20 cellular contexts compared by ENCODE assay signal in genomic region chr6:34350937-34351217, GRCh38.
"Had no signal": no experiment of that assay in that cellular context is flagged by ENCODE, and none has a peak within 500 bp of the region (broad histone marks: within the 10 kb centered on the region; RNA-seq: fewer than 3 reads in every experiment).

No MANE protein-coding gene starts in this region.

- H3K27me3 Mint-ChIP-seq: activated B cell treated with CpG ODN at 0.5 μM for 24 hours; activated CD4-positive, alpha-beta memory T cell treated with anti-CD3 and anti-CD28 coated beads, Interleukin-2, amount 10 ng/mL, durations not matched to agents 7 days and 5 days; activated CD8-positive, alpha-beta memory T cell treated with anti-CD3 and anti-CD28 coated beads, Interleukin-2, amount 10 ng/mL, durations not matched to agents 7 days and 5 days; activated naive CD8-positive, alpha-beta T cell treated with anti-CD3 and anti-CD28 coated beads for 36 hours; natural killer cell treated with Interleukin-12 subunit alpha and Interleukin-12 subunit beta and Interleukin-15 and Interleukin-18, amount 100 ng/mL, for 72 hours; stimulated activated naive CD8-positive, alpha-beta T cell treated with anti-CD3 and anti-CD28 coated beads, Interleukin-15, amount 100 ng/mL, for 72 hours had no signal

- H3K9me3 Mint-ChIP-seq: activated B cell treated with CpG ODN at 0.5 μM for 24 hours; activated CD4-positive, alpha-beta memory T cell treated with anti-CD3 and anti-CD28 coated beads, Interleukin-2, amount 10 ng/mL, durations not matched to agents 7 days and 5 days; activated naive CD8-positive, alpha-beta T cell treated with anti-CD3 and anti-CD28 coated beads for 36 hours; endodermal cell; immature natural killer cell; natural killer cell treated with Interleukin-12 subunit alpha and Interleukin-12 subunit beta and Interleukin-15 and Interleukin-18, amount 100 ng/mL, for 72 hours; stimulated activated naive CD8-positive, alpha-beta T cell treated with anti-CD3 and anti-CD28 coated beads, Interleukin-15, amount 100 ng/mL, for 72 hours had no signal

- ATAC-seq: activated CD8-positive, alpha-beta memory T cell treated with anti-CD3 and anti-CD28 coated beads, Interleukin-2, amount 10 ng/mL, durations not matched to agents 7 days and 5 days; foreskin keratinocyte; natural killer cell treated with Interleukin-12 subunit alpha and Interleukin-12 subunit beta and Interleukin-15 and Interleukin-18, amount 100 ng/mL, for 72 hours; stimulated activated naive CD8-positive, alpha-beta T cell treated with anti-CD3 and anti-CD28 coated beads, Interleukin-15, amount 100 ng/mL, for 72 hours had no signal

- H3K36me3 ChIP-seq: suprapubic skin, vagina had no signal

- H3K4me1 Mint-ChIP-seq: activated CD4-positive, alpha-beta memory T cell treated with anti-CD3 and anti-CD28 coated beads, Interleukin-2, amount 10 ng/mL, durations not matched to agents 7 days and 5 days; activated CD8-positive, alpha-beta memory T cell treated with anti-CD3 and anti-CD28 coated beads, Interleukin-2, amount 10 ng/mL, durations not matched to agents 7 days and 5 days had no signal

- H3K27ac ChIP-seq: epithelial cell of prostate, foreskin keratinocyte, parathyroid adenoma, suprapubic skin, vagina had no signal

- H3K36me3 Mint-ChIP-seq: activated CD8-positive, alpha-beta memory T cell treated with anti-CD3 and anti-CD28 coated beads, Interleukin-2, amount 10 ng/mL, durations not matched to agents 7 days and 5 days; immature natural killer cell; natural killer cell treated with Interleukin-12 subunit alpha and Interleukin-12 subunit beta and Interleukin-15 and Interleukin-18, amount 100 ng/mL, for 72 hours had no signal

- H3K9ac ChIP-seq: parathyroid adenoma had no signal

- H3K27me3 ChIP-seq: foreskin keratinocyte, suprapubic skin, vagina had no signal

- DNase-seq: activated B cell treated with CpG ODN at 0.5 μM for 24 hours; activated CD4-positive, alpha-beta memory T cell treated with anti-CD3 and anti-CD28 coated beads, Interleukin-2, amount 10 ng/mL, durations not matched to agents 7 days and 5 days; activated CD4-positive, alpha-beta T cell treated with anti-CD3 and anti-CD28 coated beads for 4 hours; activated CD8-positive, alpha-beta memory T cell treated with anti-CD3 and anti-CD28 coated beads, Interleukin-2, amount 10 ng/mL, durations not matched to agents 7 days and 5 days; activated naive CD4-positive, alpha-beta T cell; activated naive CD8-positive, alpha-beta T cell treated with anti-CD3 and anti-CD28 coated beads for 36 hours; amniotic stem cell; caudate nucleus; endodermal cell; foreskin keratinocyte; immature natural killer cell; kidney glomerular epithelial cell; stimulated activated CD4-positive, alpha-beta T cell treated with anti-CD3 and anti-CD28 coated beads, Interleukin-2, amount 100 ng/mL, for 24 hours; stimulated activated naive CD8-positive, alpha-beta T cell treated with anti-CD3 and anti-CD28 coated beads, Interleukin-15, amount 100 ng/mL, for 72 hours; trophoblast cell had no signal

- H3K27ac Mint-ChIP-seq: activated B cell treated with CpG ODN at 0.5 μM for 24 hours; activated CD4-positive, alpha-beta memory T cell treated with anti-CD3 and anti-CD28 coated beads, Interleukin-2, amount 10 ng/mL, durations not matched to agents 7 days and 5 days; activated CD8-positive, alpha-beta memory T cell treated with anti-CD3 and anti-CD28 coated beads, Interleukin-2, amount 10 ng/mL, durations not matched to agents 7 days and 5 days; activated naive CD8-positive, alpha-beta T cell treated with anti-CD3 and anti-CD28 coated beads for 36 hours; endodermal cell; immature natural killer cell; natural killer cell treated with Interleukin-12 subunit alpha and Interleukin-12 subunit beta and Interleukin-15 and Interleukin-18, amount 100 ng/mL, for 72 hours had no signal

- H3K9me3 ChIP-seq: suprapubic skin, vagina had no signal

- H3K4me1 ChIP-seq: foreskin keratinocyte had no signal

- H3K4me3 ChIP-seq: suprapubic skin, vagina had no signal

- H2AFZ ChIP-seq: parathyroid adenoma had no signal

- H3K4me3 Mint-ChIP-seq: activated B cell treated with CpG ODN at 0.5 μM for 24 hours; activated CD4-positive, alpha-beta memory T cell treated with anti-CD3 and anti-CD28 coated beads, Interleukin-2, amount 10 ng/mL, durations not matched to agents 7 days and 5 days; activated CD8-positive, alpha-beta memory T cell treated with anti-CD3 and anti-CD28 coated beads, Interleukin-2, amount 10 ng/mL, durations not matched to agents 7 days and 5 days; activated naive CD8-positive, alpha-beta T cell treated with anti-CD3 and anti-CD28 coated beads for 36 hours; endodermal cell; immature natural killer cell; natural killer cell treated with Interleukin-12 subunit alpha and Interleukin-12 subunit beta and Interleukin-15 and Interleukin-18, amount 100 ng/mL, for 72 hours; stimulated activated naive CD8-positive, alpha-beta T cell treated with anti-CD3 and anti-CD28 coated beads, Interleukin-15, amount 100 ng/mL, for 72 hours had no signal
